7 cellular contexts compared by ENCODE assay signal in the genomic region with DNA sequence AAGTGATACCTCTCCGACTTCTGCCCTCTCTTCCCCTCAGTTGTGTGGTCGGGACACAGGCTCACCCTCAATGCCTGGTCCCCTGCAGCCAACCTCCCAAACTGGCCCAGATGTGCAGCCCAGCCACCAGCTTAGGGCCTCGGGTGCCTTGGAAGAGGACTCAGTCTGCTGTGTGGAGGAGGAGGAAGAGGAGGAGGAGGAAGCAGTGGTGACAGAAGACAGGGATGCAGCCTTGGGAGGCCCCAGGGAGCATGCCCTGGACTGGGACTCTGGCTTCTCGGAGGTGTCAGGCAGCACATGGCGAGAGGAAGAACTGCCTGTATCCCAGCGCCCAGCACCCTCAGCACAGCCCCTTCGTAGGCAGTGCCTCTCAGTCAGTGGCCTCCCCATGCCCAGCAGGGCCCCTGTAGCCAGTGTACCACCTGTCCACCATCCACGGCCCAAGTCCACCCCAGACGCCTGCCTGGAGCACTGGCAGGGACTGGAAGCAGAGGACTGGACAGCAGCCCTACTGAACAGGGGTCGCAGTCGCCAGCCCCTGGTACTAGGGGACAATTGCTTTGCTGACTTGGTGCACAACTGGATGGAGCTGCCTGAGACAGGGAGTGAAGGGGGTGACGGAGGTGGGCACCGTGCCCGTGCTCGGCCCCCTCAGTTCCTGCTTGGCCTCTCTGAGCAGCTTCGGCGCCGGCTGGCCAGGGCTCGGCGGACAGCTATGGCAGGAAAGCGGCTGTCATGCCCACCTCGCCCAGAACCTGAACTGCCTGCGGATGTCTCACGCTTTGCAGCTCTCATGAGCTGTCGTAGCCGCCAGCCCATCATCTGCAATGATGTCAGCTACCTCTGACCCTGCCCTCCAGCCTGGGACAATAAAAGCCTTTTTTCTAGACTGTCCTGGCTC. TPM values are rescaled to one million over a fixed set of nuclear protein-coding genes. Genes with fewer than 3 reads are reported as not detected.
A peak's percentile ranks its signal among the peaks of the same experiment; 100 is the strongest.
DNase-seq lines count a peak whose midpoint lies in the region; ATAC-seq and TF ChIP-seq lines count a peak whose summit lies in the region.
"Had no signal": no experiment of that assay in that cellular context is flagged by ENCODE, and none has a peak within 500 bp of the region (broad histone marks: within the 10 kb centered on the region; RNA-seq: fewer than 3 reads in every experiment).

No MANE protein-coding gene starts in this region.

- ATAC-seq in HG03469 (IDR thresholded peaks at IDR 0.05; ENCODE audit: unreplicated experiment) (no peak), HG02970 (IDR thresholded peaks at IDR 0.05; ENCODE audit: low FRiP score, unreplicated experiment) (no peak)

- TF ChIP-seq CTCF in fibroblast of lung (conservative IDR thresholded peaks at IDR 0.05 in 1 of 2, IDR thresholded peaks at IDR 0.05 in 1 of 2; ENCODE audit: low read depth in 1 of 2, low read length in 2 of 2) = no peak

- H3K4me1 ChIP-seq in fibroblast of lung (ENCODE audit: control insufficient read depth, extremely low read depth, insufficient read depth, low read length) = peaks cover 29% of the 10 kb centered on the region

- H3K27ac ChIP-seq in fibroblast of lung (ENCODE audit: insufficient read depth, low read length) (peak overlapping the region; percentile 34), substantia nigra (ENCODE audit: low read depth, low read length, poor library complexity, severe bottlenecking) (peak overlapping the region; percentile 83)

- no peaks in the 10 kb centered on the region for H4K20me1 ChIP-seq in fibroblast of lung (ENCODE audit: control insufficient read depth, extremely low read depth, insufficient read depth, low read length)

- peak overlapping the region; percentile 54 to 87 (median 74) for H3K4me3 ChIP-seq in fibroblast of lung (replicated peaks in 1 of 4; ENCODE audit: control extremely low read depth in 1 of 4, insufficient read depth in 1 of 4, low read depth in 3 of 4, low read length in 4 of 4)

- no peaks in the 10 kb centered on the region for H3K27me3 ChIP-seq in fibroblast of lung (ENCODE audit: control insufficient read depth, insufficient read depth, low read length)

- DNase-seq in DMS53 (lab: John Stamatoyannopoulos, UW) = peak; percentile 28
- DNase-seq in DMS53 treated with DMSO at 0.1 percent for 48 hours (lab: John Stamatoyannopoulos, UW; ENCODE audit: unreplicated experiment) = no peak
- no peak for DNase-seq in fibroblast of lung (ENCODE audit: low read depth in 2 of 2)
- peak in 2 of 49 donors; percentile 13 to 35 for DNase-seq in substantia nigra (lab: John Stamatoyannopoulos, UW)

- peak overlapping the region; percentile 93 for H3K4me2 ChIP-seq in fibroblast of lung (ENCODE audit: extremely low read depth, insufficient read depth, low read length)

- H3K9ac ChIP-seq in fibroblast of lung (ENCODE audit: insufficient read depth, low read length) = no peak overlapping the region

- H2AFZ ChIP-seq in fibroblast of lung (ENCODE audit: low read length) = no peak overlapping the region

- H3K36me3 ChIP-seq in fibroblast of lung (ENCODE audit: control insufficient read depth, insufficient read depth, low read length) = no peaks in the 10 kb centered on the region

- no peaks in the 10 kb centered on the region for H3K9me3 ChIP-seq in fibroblast of lung (ENCODE audit: control insufficient read depth, insufficient read depth, low read depth, low read length)

- H3K79me2 ChIP-seq in fibroblast of lung (ENCODE audit: control insufficient read depth, insufficient read depth, low read length) = no peaks in the 10 kb centered on the region

RNA-seq across cellular contexts. Expression of gene INKA1, which starts 1.3 kb away (rescaled TPM):
- 3.3 and 7.3 TPM in 2 replicates for total RNA-seq in fibroblast of lung
- polyA plus RNA-seq in fibroblast of lung = 2.9 and 6.5 TPM in 2 replicates
- 5.4 and 10.5 TPM in 2 replicates for polyA plus RNA-seq in fibroblast of lung (2012)
- 4.3 and 4.6 TPM in 2 replicates for polyA minus RNA-seq in fibroblast of lung (ENCODE audit: low replicate concordance)

RNA-seq across cellular contexts. Expression of gene CDHR4, which starts 4.7 kb away (rescaled TPM):
- under 0.01 TPM in 1 of 2 replicates, not detected in the other for total RNA-seq in fibroblast of lung
- polyA plus RNA-seq in fibroblast of lung = not detected in 2 replicates
- polyA plus RNA-seq in fibroblast of lung (2012) = not detected in 2 replicates
- not detected in 2 replicates for polyA minus RNA-seq in fibroblast of lung (ENCODE audit: low replicate concordance)
- total RNA-seq: A172 had no signal

RNA-seq across cellular contexts. Expression of gene UBA7, which starts 9.4 kb away (rescaled TPM):
- total RNA-seq in fibroblast of lung = 50.1 and 57.1 TPM in 2 replicates
- 22.8 and 33.7 TPM in 2 replicates for polyA plus RNA-seq in fibroblast of lung
- polyA plus RNA-seq in fibroblast of lung (2012) = 31.5 and 43.9 TPM in 2 replicates
- 92.0 and 131 TPM in 2 replicates for polyA minus RNA-seq in fibroblast of lung (ENCODE audit: low replicate concordance)

RNA-seq across cellular contexts. Expression of gene IP6K1, which starts 18.0 kb away (rescaled TPM):
- total RNA-seq in fibroblast of lung = 28.8 and 30.2 TPM in 2 replicates
- 38.8 and 45.4 TPM in 2 replicates for polyA plus RNA-seq in fibroblast of lung
- 29.7 and 41.6 TPM in 2 replicates for polyA plus RNA-seq in fibroblast of lung (2012)
- 213 and 252 TPM in 2 replicates for polyA minus RNA-seq in fibroblast of lung (ENCODE audit: low replicate concordance)

RNA-seq across cellular contexts. Expression of gene TRAIP, which starts 52.0 kb away (rescaled TPM):
- total RNA-seq in fibroblast of lung = 0.77 and 2.0 TPM in 2 replicates
- 2.5 and 7.0 TPM in 2 replicates for polyA plus RNA-seq in fibroblast of lung
- polyA plus RNA-seq in fibroblast of lung (2012) = 2.0 and 6.4 TPM in 2 replicates
- 2.0 and 16.2 TPM in 2 replicates for polyA minus RNA-seq in fibroblast of lung (ENCODE audit: low replicate concordance)
